Comparison of ENCODE assay signal across 9 cellular contexts in genomic region chr5:134553816-134554215, GRCh38. TPM values are rescaled to one million over a fixed set of nuclear protein-coding genes. Genes with fewer than 3 reads are reported as not detected.
DNase-seq lines count a peak whose midpoint lies in the region; ATAC-seq and TF ChIP-seq lines count a peak whose summit lies in the region.
"Had no signal": no experiment of that assay in that cellular context is flagged by ENCODE, and none has a peak within 500 bp of the region (broad histone marks: within the 10 kb centered on the region; RNA-seq: fewer than 3 reads in every experiment).

No MANE protein-coding gene starts in this region.

- H3K27me3 ChIP-seq in right atrium auricular region (no peaks in the 10 kb centered on the region), stomach smooth muscle (ENCODE audit: control insufficient read depth in 1 of 2, insufficient read depth in 2 of 2, low read length in 2 of 2) (no peaks in the 10 kb centered on the region)

- no peak overlapping the region for H3K4me3 Mint-ChIP-seq in activated CD4-positive, alpha-beta T cell treated with anti-CD3 and anti-CD28 coated beads, Interleukin-2, amount 10 ng/mL, durations not matched to agents 24 days and 14 days
- H3K4me3 Mint-ChIP-seq in T-cell = peak overlapping the region in 1 of 3 donors; percentile 52
- H3K4me3 Mint-ChIP-seq: nephron progenitor cell had no signal

- H3K27ac Mint-ChIP-seq in activated CD4-positive, alpha-beta T cell treated with anti-CD3 and anti-CD28 coated beads, Interleukin-2, amount 10 ng/mL, durations not matched to agents 24 days and 14 days = peak overlapping the region; percentile 97
- peak overlapping the region; percentile 77 to 85 for H3K27ac Mint-ChIP-seq in T-cell
- H3K27ac Mint-ChIP-seq: nephron progenitor cell had no signal

- intact Hi-C loops in activated CD4-positive, alpha-beta T cell treated with anti-CD3 and anti-CD28 coated beads, Interleukin-2, amount 10 ng/mL, durations not matched to agents 24 days and 14 days (cut with micrococcal nuclease) = no loop called here

- no peaks in the 10 kb centered on the region for H3K27me3 Mint-ChIP-seq in activated CD4-positive, alpha-beta T cell treated with anti-CD3 and anti-CD28 coated beads, Interleukin-2, amount 10 ng/mL, durations not matched to agents 24 days and 14 days
- H3K27me3 Mint-ChIP-seq in T-cell = no peaks in the 10 kb centered on the region

- H3K36me3 ChIP-seq in right atrium auricular region (peaks cover 4% of the 10 kb centered on the region), stomach smooth muscle (ENCODE audit: control insufficient read depth in 2 of 2, insufficient read depth in 2 of 2, low read length in 2 of 2) (peaks cover 16 to 17% of the 10 kb centered on the region in 2 donors)

- ATAC-seq in T-cell (replicated peaks in 1 of 4) (no peak), GM21723 (IDR thresholded peaks at IDR 0.05; ENCODE audit: unreplicated experiment) (no peak)

- peaks cover 44% of the 10 kb centered on the region for H3K4me1 Mint-ChIP-seq in activated CD4-positive, alpha-beta T cell treated with anti-CD3 and anti-CD28 coated beads, Interleukin-2, amount 10 ng/mL, durations not matched to agents 24 days and 14 days
- H3K4me1 Mint-ChIP-seq in T-cell = peaks cover 50 to 67% (median 65%) of the 10 kb centered on the region in 3 donors

- peak overlapping the region; percentile 87 to 97 for H3K27ac ChIP-seq in right atrium auricular region
- H3K27ac ChIP-seq in stomach smooth muscle (ENCODE audit: low read length) = peak overlapping the region; percentile 64

- CTCF ChIA-PET in T-cell (lab: Charles Lee) = interaction anchor here in 1 of 2 donors (3.1 kb wide), 1 partner anchor 26 kb away, joined by 14 read pairs; no protein-coding TSS in a partner anchor

- DNase-seq in activated CD4-positive, alpha-beta T cell treated with anti-CD3 and anti-CD28 coated beads, Interleukin-2, amount 10 ng/mL, durations not matched to agents 24 days and 14 days = no peak
- DNase-seq in activated CD4-positive, alpha-beta T cell treated with anti-CD3 and anti-CD28 coated beads for 48 hours = no peak
- no peak for DNase-seq in T-cell
- DNase-seq in right atrium auricular region (ENCODE audit: low spot score) = no peak
- no peak for DNase-seq in stimulated activated CD4-positive, alpha-beta T cell treated with anti-CD3 and anti-CD28 coated beads, Interleukin-4, amount 100 ng/mL, for 24 hours
- no peak for DNase-seq in NCI-H345 treated with DMSO at 0.1 percent for 48 hours (lab: John Stamatoyannopoulos, UW; ENCODE audit: unreplicated experiment)
- DNase-seq: nephron progenitor cell had no signal

- H3K36me3 Mint-ChIP-seq in activated CD4-positive, alpha-beta T cell treated with anti-CD3 and anti-CD28 coated beads, Interleukin-2, amount 10 ng/mL, durations not matched to agents 24 days and 14 days (ENCODE audit: low read depth) = peaks cover 60% of the 10 kb centered on the region
- H3K36me3 Mint-ChIP-seq in T-cell = peaks cover 30% of the 10 kb centered on the region

- peak overlapping the region in 1 of 2 donors; percentile 36 for H3K9ac ChIP-seq in stomach smooth muscle (ENCODE audit: low read length in 2 of 2)

- H3K9me3 Mint-ChIP-seq in activated CD4-positive, alpha-beta T cell treated with anti-CD3 and anti-CD28 coated beads, Interleukin-2, amount 10 ng/mL, durations not matched to agents 24 days and 14 days = no peaks in the 10 kb centered on the region
- H3K9me3 Mint-ChIP-seq in T-cell = no peaks in the 10 kb centered on the region
- H3K9me3 Mint-ChIP-seq: nephron progenitor cell had no signal

- H3K4me1 ChIP-seq in right atrium auricular region = peaks cover 0 to 74% of the 10 kb centered on the region in 2 donors
- H3K4me1 ChIP-seq in stomach smooth muscle (ENCODE audit: control insufficient read depth, insufficient read depth, low read length) = peaks cover 50% of the 10 kb centered on the region

- TF ChIP-seq CTCF in right atrium auricular region (IDR thresholded peaks at IDR 0.05) = no peak

- H3K4me3 ChIP-seq in right atrium auricular region (no peak overlapping the region), stomach smooth muscle (ENCODE audit: low read length in 2 of 2) (no peak overlapping the region)

- POLR2A ChIA-PET in T-cell (lab: Charles Lee) = interaction anchor here (0.6 kb wide), 2 partner anchors 36 to 502 kb away, joined by 6 to 8 read pairs; no protein-coding TSS in a partner anchor

- H3K9me3 ChIP-seq in right atrium auricular region (no peaks in the 10 kb centered on the region), stomach smooth muscle (ENCODE audit: control insufficient read depth in 2 of 2, low read length in 2 of 2) (no peaks in the 10 kb centered on the region)

RNA-seq across cellular contexts. Expression of gene JADE2, which starts 28.3 kb away (rescaled TPM):
- total RNA-seq in activated CD4-positive, alpha-beta T cell treated with anti-CD3 and anti-CD28 coated beads, Interleukin-2, amount 10 ng/mL, durations not matched to agents 24 days and 14 days = 72.5 and 81.3 TPM in 2 replicates
- 100 to 1,000 TPM; 163 to 263 (median 239) TPM for total RNA-seq in T-cell
- total RNA-seq in right atrium auricular region = 10 to 100 TPM; 37.5 to 47.6 TPM
